Comparison of ENCODE assay signal across 23 cellular contexts in genomic region chr11:124581817-124582216, GRCh38. TPM values are rescaled to one million over a fixed set of nuclear protein-coding genes. Genes with fewer than 3 reads are reported as not detected.
"Had no signal": no experiment of that assay in that cellular context is flagged by ENCODE, and none has a peak within 500 bp of the region (broad histone marks: within the 10 kb centered on the region; RNA-seq: fewer than 3 reads in every experiment).

No MANE protein-coding gene starts in this region.

- DNase-seq: activated CD4-positive, alpha-beta T cell treated with anti-CD3 and anti-CD28 coated beads for 36 hours; activated CD4-positive, alpha-beta T cell treated with anti-CD3 and anti-CD28 coated beads, Interleukin-2, amount 50 U/mL, for 48 hours; activated gamma-delta T cell treated with Interleukin-2 at 50 U/mL for 16 hours; adrenal gland; effector CD8-positive, alpha-beta T cell; gastrocnemius medialis; head of caudate nucleus; mesenchymal stem cell; mucosa of descending colon; naive thymus-derived CD8-positive, alpha-beta T cell; pancreas; spleen; stimulated activated CD4-positive, alpha-beta T cell treated with anti-CD3 and anti-CD28 coated beads, Interleukin-4, amount 100 ng/mL, for 4 hours; stimulated activated naive B cell treated with anti-CD40 and anti-IgM and Interleukin-4, amounts not matched to agents 10 μg/mL and 1 μg/mL and 100 μg/mL, for 72 hours had no signal

- H3K27me3 ChIP-seq: adrenal gland, gastrocnemius medialis, pancreas had no signal

- H3K36me3 ChIP-seq: adrenal gland, gastrocnemius medialis, pancreas, spleen, thoracic aorta had no signal

- ATAC-seq: activated CD4-positive, alpha-beta T cell treated with anti-CD3 and anti-CD28 coated beads for 36 hours; activated naive CD4-positive, alpha-beta T cell treated with anti-CD3 and anti-CD28 coated beads, Interleukin-2, amount 50 U/mL, for 72 hours; esophagus mucosa; gastrocnemius medialis; mucosa of descending colon; naive thymus-derived CD8-positive, alpha-beta T cell; pancreas; stimulated activated naive B cell treated with anti-CD40 and anti-IgM and Interleukin-4, amounts not matched to agents 10 μg/mL and 1 μg/mL and 100 μg/mL, for 72 hours; WTC11 had no signal

- H3K4me3 ChIP-seq: adrenal gland, gastrocnemius medialis, mucosa of descending colon, pancreas, spleen, thoracic aorta had no signal

- H3K9me3 ChIP-seq: adrenal gland, gastrocnemius medialis, mucosa of descending colon, pancreas, spleen, thoracic aorta had no signal

- H3K27ac ChIP-seq: adrenal gland, gastrocnemius medialis, pancreas, spleen, thoracic aorta had no signal

- H3K4me1 ChIP-seq: adrenal gland, gastrocnemius medialis, pancreas, spleen had no signal

RNA-seq across cellular contexts. Expression of gene OR8A1, which starts 12.0 kb away (rescaled TPM):
- total RNA-seq: activated CD4-positive, alpha-beta T cell treated with anti-CD3 and anti-CD28 coated beads for 36 hours; activated naive CD4-positive, alpha-beta T cell treated with anti-CD3 and anti-CD28 coated beads, Interleukin-2, amount 50 U/mL, for 72 hours; adrenal gland; bronchial epithelial cell; cerebellum; esophagus mucosa; gastrocnemius medialis; kidney epithelial cell; liver; mucosa of descending colon; naive thymus-derived CD8-positive, alpha-beta T cell; pancreas; spleen; ureter; WTC11 had no signal
- polyA plus RNA-seq: adrenal gland; liver; naive thymus-derived CD8-positive, alpha-beta T cell; spleen had no signal

RNA-seq across cellular contexts. Expression of gene PANX3, which starts 29.4 kb away (rescaled TPM):
- total RNA-seq: activated CD4-positive, alpha-beta T cell treated with anti-CD3 and anti-CD28 coated beads for 36 hours; activated naive CD4-positive, alpha-beta T cell treated with anti-CD3 and anti-CD28 coated beads, Interleukin-2, amount 50 U/mL, for 72 hours; adrenal gland; bronchial epithelial cell; cerebellum; esophagus mucosa; gastrocnemius medialis; kidney epithelial cell; liver; mucosa of descending colon; naive thymus-derived CD8-positive, alpha-beta T cell; pancreas; spleen; thoracic aorta; ureter; WTC11 had no signal
- polyA plus RNA-seq: adrenal gland; liver; naive thymus-derived CD8-positive, alpha-beta T cell; pancreas; spleen had no signal

RNA-seq across cellular contexts. Expression of gene OR8B12, which starts 38.4 kb away (rescaled TPM):
- total RNA-seq: activated CD4-positive, alpha-beta T cell treated with anti-CD3 and anti-CD28 coated beads for 36 hours; activated naive CD4-positive, alpha-beta T cell treated with anti-CD3 and anti-CD28 coated beads, Interleukin-2, amount 50 U/mL, for 72 hours; adrenal gland; bronchial epithelial cell; cerebellum; esophagus mucosa; gastrocnemius medialis; kidney epithelial cell; liver; mucosa of descending colon; naive thymus-derived CD8-positive, alpha-beta T cell; pancreas; spleen; thoracic aorta; ureter; WTC11 had no signal
- polyA plus RNA-seq: adrenal gland; liver; naive thymus-derived CD8-positive, alpha-beta T cell; pancreas; spleen had no signal
